12 cellular contexts compared by ENCODE assay signal in the genomic region with DNA sequence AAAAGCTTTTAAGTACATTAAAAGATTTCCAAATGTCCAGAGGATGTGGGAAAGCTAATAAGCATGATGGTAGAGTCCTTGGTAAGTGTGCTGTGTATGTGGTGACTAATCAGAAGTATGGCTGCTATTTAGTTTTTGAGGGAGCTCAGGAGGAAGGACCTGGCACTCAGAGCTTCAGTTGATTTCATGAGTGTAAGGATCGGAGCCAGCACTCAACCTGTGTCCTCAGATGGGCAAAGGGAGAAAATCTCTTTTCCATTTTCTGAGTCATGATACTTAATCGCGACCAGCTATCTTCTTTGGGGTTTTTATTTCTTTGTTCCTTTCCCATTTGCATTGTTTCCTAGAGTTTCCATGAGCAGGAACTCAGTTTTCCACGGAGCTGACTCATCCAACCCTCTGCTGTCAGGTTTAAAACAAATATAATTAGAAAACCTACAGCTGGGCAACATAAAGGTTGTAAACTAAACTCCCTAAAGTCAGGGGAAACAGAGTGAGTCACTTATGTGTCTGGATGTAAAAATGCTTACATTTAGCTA.
DNase-seq lines count a peak whose midpoint lies in the region; ATAC-seq and TF ChIP-seq lines count a peak whose summit lies in the region.
"Had no signal": no experiment of that assay in that cellular context is flagged by ENCODE, and none has a peak within 500 bp of the region (broad histone marks: within the 10 kb centered on the region; RNA-seq: fewer than 3 reads in every experiment).

No MANE protein-coding gene starts in this region.

- H3K4me1 Mint-ChIP-seq in progenitor cell of endocrine pancreas (ENCODE audit: low read depth) = no peaks in the 10 kb centered on the region

- H3K36me3 ChIP-seq in osteoblast (ENCODE audit: insufficient read depth, low read length) = no peaks in the 10 kb centered on the region

- H3K9me3 ChIP-seq in osteoblast (ENCODE audit: low read depth, low read length) = no peaks in the 10 kb centered on the region

- H4K20me1 ChIP-seq in osteoblast (ENCODE audit: insufficient read depth, low read length) = no peaks in the 10 kb centered on the region

- no peak overlapping the region for H3K4me3 ChIP-seq in epithelial cell of esophagus (ENCODE audit: low read length)
- H3K4me3 ChIP-seq in osteoblast (ENCODE audit: insufficient read depth, low read length) = no peak overlapping the region
- H3K4me3 ChIP-seq: SK-N-MC, skin epidermis had no signal

- no peak overlapping the region for H2AFZ ChIP-seq in osteoblast (ENCODE audit: low read length)

- TF ChIP-seq CTCF in epithelial cell of esophagus (IDR thresholded peaks at IDR 0.05; ENCODE audit: insufficient read depth, low read depth, low read length, missing control alignments) (no peak), progenitor cell of endocrine pancreas (IDR thresholded peaks at IDR 0.05; ENCODE audit: unreplicated experiment) (no peak), osteoblast (IDR thresholded peaks at IDR 0.05; ENCODE audit: extremely low read depth, low read depth, low read length) (no peak)

- H3K27ac ChIP-seq in osteoblast (ENCODE audit: low read depth, low read length) = no peak overlapping the region
- H3K27ac ChIP-seq: SK-N-MC, skin epidermis had no signal

- H3K27me3 Mint-ChIP-seq in progenitor cell of endocrine pancreas = no peaks in the 10 kb centered on the region
- H3K27me3 Mint-ChIP-seq: activated CD8-positive, alpha-beta memory T cell treated with anti-CD3 and anti-CD28 coated beads, Interleukin-2, amount 10 ng/mL, durations not matched to agents 7 days and 5 days; dendritic cell treated with granulocyte-macrophage colony-stimulating factor and Interleukin-4, amounts not matched to agents 40 ng/mL and 50 ng/mL, for 4 days had no signal

- ATAC-seq in GM21619 (IDR thresholded peaks at IDR 0.05; ENCODE audit: unreplicated experiment) = no peak
- no peak for ATAC-seq in GM18868 (IDR thresholded peaks at IDR 0.05; ENCODE audit: unreplicated experiment)
- ATAC-seq: activated CD8-positive, alpha-beta memory T cell treated with anti-CD3 and anti-CD28 coated beads, Interleukin-2, amount 10 ng/mL, durations not matched to agents 7 days and 5 days had no signal

- H3K36me3 Mint-ChIP-seq in progenitor cell of endocrine pancreas (ENCODE audit: insufficient read depth) = peaks cover 39% of the 10 kb centered on the region
- H3K36me3 Mint-ChIP-seq: activated CD8-positive, alpha-beta memory T cell treated with anti-CD3 and anti-CD28 coated beads, Interleukin-2, amount 10 ng/mL, durations not matched to agents 7 days and 5 days had no signal

- no peaks in the 10 kb centered on the region for H3K9me3 Mint-ChIP-seq in progenitor cell of endocrine pancreas (ENCODE audit: low read depth)
- H3K9me3 Mint-ChIP-seq: dendritic cell treated with granulocyte-macrophage colony-stimulating factor and Interleukin-4, amounts not matched to agents 40 ng/mL and 50 ng/mL, for 4 days had no signal

- H3K4me1 ChIP-seq in osteoblast (ENCODE audit: insufficient read depth, low read length) = no peaks in the 10 kb centered on the region

- H3K4me3 Mint-ChIP-seq in progenitor cell of endocrine pancreas (ENCODE audit: low read depth) = no peak overlapping the region
- H3K4me3 Mint-ChIP-seq: activated CD8-positive, alpha-beta memory T cell treated with anti-CD3 and anti-CD28 coated beads, Interleukin-2, amount 10 ng/mL, durations not matched to agents 7 days and 5 days; dendritic cell treated with granulocyte-macrophage colony-stimulating factor and Interleukin-4, amounts not matched to agents 40 ng/mL and 50 ng/mL, for 4 days had no signal

- peak overlapping the region; percentile 82 for H3K27ac Mint-ChIP-seq in progenitor cell of endocrine pancreas
- H3K27ac Mint-ChIP-seq: activated CD8-positive, alpha-beta memory T cell treated with anti-CD3 and anti-CD28 coated beads, Interleukin-2, amount 10 ng/mL, durations not matched to agents 7 days and 5 days; dendritic cell treated with granulocyte-macrophage colony-stimulating factor and Interleukin-4, amounts not matched to agents 40 ng/mL and 50 ng/mL, for 4 days had no signal

- DNase-seq in EL (peak; percentile 69), NCI-H774 (lab: John Stamatoyannopoulos, UW) (peak; percentile 27), epithelial cell of esophagus (ENCODE audit: low read depth) (peak; percentile 65), progenitor cell of endocrine pancreas (ENCODE audit: low spot score, unreplicated experiment) (no peak), osteoblast (ENCODE audit: insufficient read length, low spot score, missing footprints) (no peak)
- no peak for DNase-seq in effector CD8-positive, alpha-beta T cell (lab: John Stamatoyannopoulos, UW)
- DNase-seq: activated CD8-positive, alpha-beta memory T cell treated with anti-CD3 and anti-CD28 coated beads, Interleukin-2, amount 10 ng/mL, durations not matched to agents 7 days and 5 days had no signal

- no peaks in the 10 kb centered on the region for H3K79me2 ChIP-seq in osteoblast (ENCODE audit: insufficient read depth, low read length)

- no peak overlapping the region for H3K4me2 ChIP-seq in osteoblast (ENCODE audit: insufficient read depth, low read length)

- no peaks in the 10 kb centered on the region for H3K27me3 ChIP-seq in osteoblast (ENCODE audit: insufficient read depth, low read length)

Comparison
In these comparisons a context has a peak if more than half of its experiments do, and no peak if none do; other contexts are left out.
1. DNase-seq: peak in EL (single experiment), NCI-H774 (single experiment) and epithelial cell of esophagus (single experiment); none in progenitor cell of endocrine pancreas (single experiment), effector CD8-positive, alpha-beta T cell (single experiment) and osteoblast (single experiment).